23 cellular contexts compared by ENCODE assay signal in genomic region chr1:61925591-61926298, GRCh38.
"Had no signal": no experiment of that assay in that cellular context is flagged by ENCODE, and none has a peak within 500 bp of the region (broad histone marks: within the 10 kb centered on the region; RNA-seq: fewer than 3 reads in every experiment).

No MANE protein-coding gene starts in this region.

- H3K4me3 Mint-ChIP-seq: activated naive CD8-positive, alpha-beta T cell treated with anti-CD3 and anti-CD28 coated beads for 36 hours; immature natural killer cell; naive B cell; neural crest cell; stimulated activated memory B cell treated with anti-CD40 and anti-IgM and Interleukin-4, amounts not matched to agents 10 μg/mL and 1 μg/mL and 100 μg/mL, for 72 hours; WTC11 had no signal

- DNase-seq: activated CD4-positive, alpha-beta T cell treated with anti-CD3 and anti-CD28 coated beads, Interleukin-2, amount 50 U/mL, for 4 hours; activated naive CD4-positive, alpha-beta T cell treated with Interleukin-2 at 50 U/mL for 16 hours; activated naive CD8-positive, alpha-beta T cell treated with anti-CD3 and anti-CD28 coated beads for 36 hours; activated T-cell treated with anti-CD3 and anti-CD28 coated beads, Interleukin-2, amount 50 U/mL, for 48 hours; cerebellar nuclear complex; cortex of kidney; erythroblast; foreskin fibroblast; immature natural killer cell; kidney glomerular epithelial cell; mesendoderm; naive B cell; occipital lobe; right lobe of liver; stimulated activated CD4-positive, alpha-beta T cell treated with anti-CD3 and anti-CD28 coated beads, Interleukin-15, amount 100 ng/mL, for 24 hours; T-helper 1 cell; T-helper 9 cell; testis had no signal

- H3K9me3 ChIP-seq: right lobe of liver, testis, vagina had no signal

- H3K27me3 Mint-ChIP-seq: activated naive CD8-positive, alpha-beta T cell treated with anti-CD3 and anti-CD28 coated beads for 36 hours; naive B cell; stimulated activated memory B cell treated with anti-CD40 and anti-IgM and Interleukin-4, amounts not matched to agents 10 μg/mL and 1 μg/mL and 100 μg/mL, for 72 hours had no signal

- H3K27ac ChIP-seq: right lobe of liver, testis, vagina had no signal

- ATAC-seq: right lobe of liver; stimulated activated memory B cell treated with anti-CD40 and anti-IgM and Interleukin-4, amounts not matched to agents 10 μg/mL and 1 μg/mL and 100 μg/mL, for 72 hours; WTC11 had no signal

- H3K27me3 ChIP-seq: right lobe of liver, testis, vagina had no signal

- H3K27ac Mint-ChIP-seq: activated naive CD8-positive, alpha-beta T cell treated with anti-CD3 and anti-CD28 coated beads for 36 hours; immature natural killer cell; naive B cell; stimulated activated memory B cell treated with anti-CD40 and anti-IgM and Interleukin-4, amounts not matched to agents 10 μg/mL and 1 μg/mL and 100 μg/mL, for 72 hours; WTC11 had no signal

- H3K9me3 Mint-ChIP-seq: activated naive CD8-positive, alpha-beta T cell treated with anti-CD3 and anti-CD28 coated beads for 36 hours; immature natural killer cell; naive B cell; neural crest cell; stimulated activated memory B cell treated with anti-CD40 and anti-IgM and Interleukin-4, amounts not matched to agents 10 μg/mL and 1 μg/mL and 100 μg/mL, for 72 hours; WTC11 had no signal

- H3K4me3 ChIP-seq: right lobe of liver, smooth muscle cell, testis, vagina had no signal

- H3K4me1 Mint-ChIP-seq: activated naive CD8-positive, alpha-beta T cell treated with anti-CD3 and anti-CD28 coated beads for 36 hours; immature natural killer cell; naive B cell; neural crest cell; stimulated activated memory B cell treated with anti-CD40 and anti-IgM and Interleukin-4, amounts not matched to agents 10 μg/mL and 1 μg/mL and 100 μg/mL, for 72 hours had no signal

- H3K4me1 ChIP-seq: right lobe of liver, testis, vagina had no signal
